In the genomic region with DNA sequence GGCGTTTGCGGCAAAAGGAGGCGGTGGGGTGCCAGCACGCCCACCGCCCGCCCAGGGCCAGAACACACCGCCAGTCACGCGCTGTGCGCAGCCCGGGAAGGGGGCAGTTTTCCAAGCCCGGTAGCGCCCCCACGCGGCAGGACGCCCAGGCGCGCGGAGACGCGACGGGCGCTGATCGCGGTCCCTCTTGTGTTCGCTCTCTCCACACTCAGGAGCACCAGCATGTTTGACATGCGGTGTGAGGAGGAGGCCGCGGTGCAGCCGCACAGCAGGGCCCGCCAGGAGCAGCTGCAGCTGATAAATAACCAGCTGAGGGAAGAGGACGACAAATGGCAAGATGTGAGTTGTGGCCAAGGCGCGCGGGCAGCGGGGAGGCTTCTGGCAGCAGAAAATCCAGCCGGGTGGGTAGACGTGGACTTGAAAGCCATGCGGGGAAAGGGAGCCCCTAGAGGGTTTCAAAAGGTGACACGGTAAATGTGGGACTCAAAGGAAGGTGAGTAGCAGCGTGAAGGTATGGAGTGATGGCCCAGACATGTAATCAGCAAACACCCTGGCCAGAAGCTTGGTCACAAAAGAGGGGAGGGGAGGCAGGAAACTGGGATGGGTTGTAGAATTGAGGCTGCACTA, we compare ENCODE assay signal across 8 cellular contexts.
DNase-seq lines count a peak whose midpoint lies in the region; ATAC-seq and TF ChIP-seq lines count a peak whose summit lies in the region.

No MANE protein-coding gene starts in this region.

- H3K4me1 ChIP-seq in H9 (ENCODE audit: insufficient read depth, low read length), result peaks cover 4% of the 10 kb centered on the region; the same call in 1 of the 2 replicates
- no peaks in the 10 kb centered on the region for H3K4me1 ChIP-seq in breast epithelium
- peaks cover 17% of the 10 kb centered on the region; the same call in 1 of the 2 replicates for H3K4me1 ChIP-seq in iPS-20b (ENCODE audit: insufficient read depth, low read length)
- H3K4me1 ChIP-seq in skeletal muscle tissue (ENCODE audit: control insufficient read depth in 3 of 3, insufficient read depth in 3 of 3, low read length in 3 of 3), result peaks cover 8 to 18% (median 10%) of the 10 kb centered on the region in 3 donors

- TF ChIP-seq CTCF in 22Rv1 (IDR thresholded peaks at IDR 0.05), result peak; percentile 36
- peak; percentile 100 for TF ChIP-seq CTCF in H9 (conservative IDR thresholded peaks at IDR 0.05)
- TF ChIP-seq CTCF in breast epithelium (IDR thresholded peaks at IDR 0.05), result peak; percentile 32 to 62 (median 53)
- TF ChIP-seq CTCF in CD4-positive, alpha-beta T cell (IDR thresholded peaks at IDR 0.05), result no peak

- no peak overlapping the region for H3K18ac ChIP-seq in H9 (ENCODE audit: insufficient read length, low read depth, low read length)

- no peak overlapping the region for H3K23ac ChIP-seq in H9 (ENCODE audit: insufficient read length, low read depth, low read length)

- no peaks in the 10 kb centered on the region for H3K9me3 Mint-ChIP-seq in H9
- H3K9me3 Mint-ChIP-seq in CD4-positive, alpha-beta T cell, result no peaks in the 10 kb centered on the region

- peaks cover 26% of the 10 kb centered on the region for H3K27me3 Mint-ChIP-seq in H9 (ENCODE audit: low read depth)
- peaks cover 55% of the 10 kb centered on the region for H3K27me3 Mint-ChIP-seq in CD4-positive, alpha-beta T cell

- intact Hi-C loops in breast epithelium (cut with DNase I; ENCODE audit: low total_unique reads), result loop anchor here (10.0 kb wide), 1 partner anchor 360 kb away; no protein-coding TSS in a partner anchor
- intact Hi-C loops in CD4-positive, alpha-beta T cell (cut with DNase I, micrococcal nuclease), result no loop called here

- no peak overlapping the region for H3K27ac ChIP-seq in 22Rv1
- H3K27ac ChIP-seq in H9 (ENCODE audit: insufficient read length, low read depth, low read length), result no peak overlapping the region
- no peak overlapping the region for H3K27ac ChIP-seq in breast epithelium
- no peak overlapping the region for H3K27ac ChIP-seq in iPS-20b (ENCODE audit: low read length)
- peak overlapping the region; percentile 46 for H3K27ac ChIP-seq in skeletal muscle tissue (ENCODE audit: low read depth, low read length)
- H3K27ac ChIP-seq in CD4-positive, alpha-beta T cell (ENCODE audit: low read depth, low read length), result no peak overlapping the region

- H3K23me2 ChIP-seq in H9 (ENCODE audit: insufficient read length, low read depth, low read length, poor library complexity, severe bottlenecking), result no peaks in the 10 kb centered on the region

- peaks cover 0 to 8% (median 0%) of the 10 kb centered on the region in 3 experiments; a peak in 1 of 7 replicates for H3K36me3 Mint-ChIP-seq in H9 (ENCODE audit: insufficient read depth in 1 of 3, low read depth in 3 of 3)
- H3K36me3 Mint-ChIP-seq in CD4-positive, alpha-beta T cell (ENCODE audit: low read depth), result no peaks in the 10 kb centered on the region

- no peak overlapping the region for H4K91ac ChIP-seq in H9 (ENCODE audit: insufficient read length, low read depth, low read length)

- H3K14ac ChIP-seq in H9 (ENCODE audit: insufficient read depth, low read length), result no peak overlapping the region

- no peak overlapping the region for H4K8ac ChIP-seq in H9 (replicated peaks; ENCODE audit: insufficient read length, low read depth, low read length)

- H3K4me3 ChIP-seq in breast epithelium, result peak overlapping the region in 2 of 3 donors; percentile 20 to 47
- peak overlapping the region; percentile 33; the same call in 1 of the 2 replicates for H3K4me3 ChIP-seq in iPS-20b (ENCODE audit: low read length)
- H3K4me3 ChIP-seq in skeletal muscle tissue (ENCODE audit: low read length in 3 of 3), result peak overlapping the region in 2 of 3 donors; percentile 10 to 22

- no peak overlapping the region for H2AFZ ChIP-seq in H9 (ENCODE audit: low read length)

- H3K9me3 ChIP-seq in H9 (ENCODE audit: control insufficient read depth, low read depth, low read length), result no peaks in the 10 kb centered on the region
- H3K9me3 ChIP-seq in breast epithelium, result no peaks in the 10 kb centered on the region
- no peaks in the 10 kb centered on the region for H3K9me3 ChIP-seq in iPS-20b (ENCODE audit: insufficient read depth, low read depth, low read length)
- no peaks in the 10 kb centered on the region for H3K9me3 ChIP-seq in skeletal muscle tissue (ENCODE audit: control insufficient read depth in 3 of 3, low read length in 3 of 3)
- no peaks in the 10 kb centered on the region for H3K9me3 ChIP-seq in CD4-positive, alpha-beta T cell (ENCODE audit: control insufficient read depth, low read length)

- peak; percentile 93 for DNase-seq in H9
- DNase-seq in breast epithelium (ENCODE audit: low spot score in 2 of 2), result peak in 1 of 2 donors; percentile 63
- no peak for DNase-seq in CD4-positive, alpha-beta T cell

- H2BK120ac ChIP-seq in H9 (ENCODE audit: low read depth, low read length, poor library complexity, severe bottlenecking), result no peak overlapping the region

- peak overlapping the region; percentile 48 to 66; a peak in 4 of 5 replicates for H3K4me3 Mint-ChIP-seq in H9
- H3K4me3 Mint-ChIP-seq in CD4-positive, alpha-beta T cell, result no peak overlapping the region

- H3T11ph ChIP-seq in H9 (ENCODE audit: low read length), result no peak overlapping the region

- no peak overlapping the region for H2BK15ac ChIP-seq in H9 (ENCODE audit: low read depth, low read length)

- no peak overlapping the region for H2BK5ac ChIP-seq in H9 (ENCODE audit: insufficient read length, low read length)

- no peak for TF ChIP-seq POLR2A in breast epithelium (IDR thresholded peaks at IDR 0.05)

- WGBS in H9 (ENCODE audit: extremely low coverage, insufficient read length, low lambda C conversion rate), result no CpG with 5 or more reads among the region's 41 CpGs

- no peak overlapping the region for H2BK20ac ChIP-seq in H9 (ENCODE audit: low read depth, low read length, poor library complexity, severe bottlenecking)

- H3K79me1 ChIP-seq in H9 (ENCODE audit: insufficient read depth, low read depth, low read length, poor library complexity, severe bottlenecking), result no peaks in the 10 kb centered on the region

- ATAC-seq in CD4-positive, alpha-beta T cell (ENCODE audit: poor library complexity), result no peak
- no peak for ATAC-seq in GM21723 (IDR thresholded peaks at IDR 0.05; ENCODE audit: unreplicated experiment)
- ATAC-seq in GM18502 (IDR thresholded peaks at IDR 0.05; ENCODE audit: poor library complexity, unreplicated experiment), result no peak

- no peak overlapping the region for H3K4ac ChIP-seq in H9 (ENCODE audit: low read depth, low read length)

- no peaks in the 10 kb centered on the region for H4K20me1 ChIP-seq in H9 (ENCODE audit: control insufficient read depth, insufficient read depth, insufficient read length)

- CTCF ChIA-PET in CD4-positive, alpha-beta T cell (lab: Charles Lee), result no interaction called here

- no peak overlapping the region for H2BK12ac ChIP-seq in H9 (ENCODE audit: insufficient read length, low read depth, low read length)

- H3K79me2 ChIP-seq in H9 (ENCODE audit: insufficient read depth, low read length), result no peaks in the 10 kb centered on the region

- H4K5ac ChIP-seq in H9 (ENCODE audit: insufficient read length, low read depth, low read length), result no peak overlapping the region

- POLR2A ChIA-PET in CD4-positive, alpha-beta T cell (lab: Charles Lee), result no interaction called here

- H3K4me2 ChIP-seq in H9 (ENCODE audit: insufficient read depth, insufficient read length, low read length), result peak overlapping the region; percentile 12

- H3K27me3 ChIP-seq in H9 (ENCODE audit: insufficient read depth, low read length) (peaks cover 5% of the 10 kb centered on the region; the same call in 1 of the 2 replicates), breast epithelium (no peaks in the 10 kb centered on the region), iPS-20b (ENCODE audit: insufficient read depth, low read length) (peaks cover 11% of the 10 kb centered on the region), skeletal muscle tissue (ENCODE audit: control insufficient read depth in 3 of 3, insufficient read depth in 3 of 3, low read length in 3 of 3) (no peaks in the 10 kb centered on the region)
- peaks cover 24% of the 10 kb centered on the region for H3K27me3 ChIP-seq in CD4-positive, alpha-beta T cell (ENCODE audit: control insufficient read depth, insufficient read depth, low read length)

- no peaks in the 10 kb centered on the region for H3K36me3 ChIP-seq in breast epithelium
- H3K36me3 ChIP-seq in iPS-20b (ENCODE audit: insufficient read depth, low read depth, low read length), result peaks cover 20% of the 10 kb centered on the region; the same call in 1 of the 2 replicates
- H3K36me3 ChIP-seq in skeletal muscle tissue (ENCODE audit: control insufficient read depth in 3 of 3, insufficient read depth in 3 of 3, low read length in 3 of 3), result peaks cover 11 to 33% (median 28%) of the 10 kb centered on the region in 3 donors

- H3K4me1 Mint-ChIP-seq in H9, result peaks cover 26 to 28% of the 10 kb centered on the region in 2 experiments
- no peaks in the 10 kb centered on the region for H3K4me1 Mint-ChIP-seq in CD4-positive, alpha-beta T cell (ENCODE audit: low read depth)

- H3K9ac ChIP-seq in H9 (ENCODE audit: extremely low read depth, insufficient read length, low read length), result no peak overlapping the region
- H3K9ac ChIP-seq in iPS-20b (ENCODE audit: low read depth, low read length), result no peak overlapping the region
- peak overlapping the region in 1 of 3 donors; percentile 9 for H3K9ac ChIP-seq in skeletal muscle tissue (ENCODE audit: low read depth in 1 of 3, low read length in 3 of 3)

- H3K27ac Mint-ChIP-seq in H9, result no peak overlapping the region; a peak in 1 of 7 replicates
- H3K27ac Mint-ChIP-seq in CD4-positive, alpha-beta T cell, result no peak overlapping the region

- H2AK5ac ChIP-seq in H9 (ENCODE audit: insufficient read length, low read length), result no peak overlapping the region

- H3K56ac ChIP-seq in H9 (ENCODE audit: insufficient read length, low read depth, low read length), result no peak overlapping the region
